Comparison of ENCODE assay signal across 28 cellular contexts in genomic region chr1:151867321-151867720, GRCh38. TPM values are rescaled to one million over a fixed set of nuclear protein-coding genes. Genes with fewer than 3 reads are reported as not detected.
DNase-seq lines count a peak whose midpoint lies in the region; ATAC-seq and TF ChIP-seq lines count a peak whose summit lies in the region.
"Had no signal": no experiment of that assay in that cellular context is flagged by ENCODE, and none has a peak within 500 bp of the region (broad histone marks: within the 10 kb centered on the region; RNA-seq: fewer than 3 reads in every experiment).

No MANE protein-coding gene starts in this region.

- no peaks in the 10 kb centered on the region for H3K36me3 Mint-ChIP-seq in natural killer cell treated with Interleukin-12 subunit alpha and Interleukin-12 subunit beta and Interleukin-15 and Interleukin-18, amount 100 ng/mL, for 72 hours
- no peaks in the 10 kb centered on the region for H3K36me3 Mint-ChIP-seq in natural killer cell

- H3K4me3 Mint-ChIP-seq in natural killer cell treated with Interleukin-12 subunit alpha and Interleukin-12 subunit beta and Interleukin-15 and Interleukin-18, amount 100 ng/mL, for 72 hours, result peak overlapping the region; percentile 7
- H3K4me3 Mint-ChIP-seq in natural killer cell, result no peak overlapping the region
- H3K4me3 Mint-ChIP-seq: activated naive CD4-positive, alpha-beta T cell treated with anti-CD3 and anti-CD28 coated beads for 36 hours; activated T-cell treated with anti-CD3 and anti-CD28 coated beads, Interleukin-2, amount 50 U/mL, for 4 hours; effector memory CD8-positive, alpha-beta T cell had no signal

- H3K9me3 Mint-ChIP-seq in natural killer cell treated with Interleukin-12 subunit alpha and Interleukin-12 subunit beta and Interleukin-15 and Interleukin-18, amount 100 ng/mL, for 72 hours, result no peaks in the 10 kb centered on the region
- H3K9me3 Mint-ChIP-seq in natural killer cell, result no peaks in the 10 kb centered on the region
- H3K9me3 Mint-ChIP-seq: activated naive CD4-positive, alpha-beta T cell treated with anti-CD3 and anti-CD28 coated beads for 36 hours; activated T-cell treated with anti-CD3 and anti-CD28 coated beads, Interleukin-2, amount 50 U/mL, for 4 hours; effector memory CD8-positive, alpha-beta T cell had no signal

- TF ChIP-seq CTCF in natural killer cell (IDR thresholded peaks at IDR 0.05) (no peak), foreskin keratinocyte (conservative IDR thresholded peaks at IDR 0.05) (no peak)

- H3K27me3 ChIP-seq in foreskin keratinocyte, result no peaks in the 10 kb centered on the region
- H3K27me3 ChIP-seq: BLaER1 treated with 17β-estradiol and CSF1 and Interleukin-3, amounts not matched to agents 10 nM and 100 nM; colonic mucosa; esophagus squamous epithelium; sigmoid colon; upper lobe of left lung had no signal

- H3K4me1 Mint-ChIP-seq in natural killer cell treated with Interleukin-12 subunit alpha and Interleukin-12 subunit beta and Interleukin-15 and Interleukin-18, amount 100 ng/mL, for 72 hours (ENCODE audit: low read depth in 2 of 2), result peaks cover 0 to 9% of the 10 kb centered on the region in 2 donors
- H3K4me1 Mint-ChIP-seq in natural killer cell, result no peaks in the 10 kb centered on the region

- H3K4me1 ChIP-seq in foreskin keratinocyte, result peaks cover 10% of the 10 kb centered on the region
- H3K4me1 ChIP-seq: colonic mucosa, sigmoid colon had no signal

- intact Hi-C loops in natural killer cell (cut with micrococcal nuclease), result no loop called here

- H3K27ac ChIP-seq in foreskin keratinocyte, result no peak overlapping the region
- H3K27ac ChIP-seq: colonic mucosa, esophagus squamous epithelium, sigmoid colon, upper lobe of left lung had no signal

- H3K27ac Mint-ChIP-seq in natural killer cell treated with Interleukin-12 subunit alpha and Interleukin-12 subunit beta and Interleukin-15 and Interleukin-18, amount 100 ng/mL, for 72 hours, result peak overlapping the region in 1 of 2 donors; percentile 12
- no peak overlapping the region for H3K27ac Mint-ChIP-seq in natural killer cell
- H3K27ac Mint-ChIP-seq: progenitor cell of endocrine pancreas had no signal

- DNase-seq in natural killer cell treated with Interleukin-12 subunit alpha and Interleukin-12 subunit beta and Interleukin-15 and Interleukin-18, amount 100 ng/mL, for 72 hours (ENCODE audit: low spot score), result no peak
- no peak for DNase-seq in natural killer cell
- DNase-seq in SKM-1 treated with dmso at 0.1 percent for 144 hours (lab: John Stamatoyannopoulos, UW; ENCODE audit: unreplicated experiment), result peak; percentile 17
- DNase-seq in fibroblast of the conjunctiva (ENCODE audit: low read depth), result peak; percentile 35
- no peak for DNase-seq in foreskin keratinocyte
- DNase-seq in GM19238 (ENCODE audit: insufficient read length, low spot score), result no peak
- DNase-seq in activated CD4-positive, alpha-beta T cell treated with anti-CD3 and anti-CD28 coated beads, Interleukin-2, amount 50 U/mL, for 4 hours, result no peak
- DNase-seq in HuH-7 (ENCODE audit: low spot score), result no peak
- DNase-seq: activated CD8-positive, alpha-beta memory T cell treated with anti-CD3 and anti-CD28 coated beads for 24 hours; activated T-cell treated with anti-CD3 and anti-CD28 coated beads, Interleukin-2, amount 50 U/mL, for 4 hours; amniotic stem cell; colonic mucosa; effector memory CD8-positive, alpha-beta T cell; esophagus squamous epithelium; glutamatergic neuron; NCI-H2029 treated with DMSO at 0.1 percent for 48 hours; NCI-H2227 treated with DMSO at 0.1 percent for 48 hours; NCI-H82; SHP77 treated with DMSO at 0.1 percent for 48 hours; sigmoid colon; upper lobe of left lung had no signal

- no peak for ATAC-seq in natural killer cell treated with Interleukin-12 subunit alpha and Interleukin-12 subunit beta and Interleukin-15 and Interleukin-18, amount 100 ng/mL, for 72 hours
- ATAC-seq in natural killer cell, result no peak
- ATAC-seq in foreskin keratinocyte, result no peak
- ATAC-seq: effector memory CD8-positive, alpha-beta T cell; PC-3 had no signal

- peaks cover 5 to 6% of the 10 kb centered on the region in 2 donors for H3K27me3 Mint-ChIP-seq in natural killer cell treated with Interleukin-12 subunit alpha and Interleukin-12 subunit beta and Interleukin-15 and Interleukin-18, amount 100 ng/mL, for 72 hours
- peaks cover 0 to 18% of the 10 kb centered on the region in 2 donors for H3K27me3 Mint-ChIP-seq in natural killer cell (ENCODE audit: low read depth in 2 of 2)

RNA-seq across cellular contexts. Expression of gene THEM5, which starts 13.8 kb away (rescaled TPM):
- not detected for total RNA-seq in natural killer cell treated with Interleukin-12 subunit alpha and Interleukin-12 subunit beta and Interleukin-15 and Interleukin-18, amount 100 ng/mL, for 72 hours
- total RNA-seq in natural killer cell, result under 1 TPM in 1 of 3 donors, not detected in 2; 0.52 TPM
- total RNA-seq in foreskin keratinocyte, result not detected in 2 replicates
- polyA plus RNA-seq in foreskin keratinocyte, result 0.08 TPM in 1 of 2 replicates, not detected in the other
- total RNA-seq: activated naive CD4-positive, alpha-beta T cell treated with anti-CD3 and anti-CD28 coated beads for 36 hours; activated T-cell treated with anti-CD3 and anti-CD28 coated beads, Interleukin-2, amount 50 U/mL, for 4 hours; colonic mucosa; H4; lung microvascular endothelial cell; PC-3; progenitor cell of endocrine pancreas; sigmoid colon; T-helper 1 cell treated with Interleukin-12 subunit alpha and Interleukin-12 subunit beta and Interleukin-4 antibody, amounts not matched to agents 30 ng/mL and 1 ng/mL, for 36 hours; upper lobe of left lung had no signal
- polyA plus RNA-seq: sigmoid colon had no signal

RNA-seq across cellular contexts. Expression of gene C2CD4D, which starts 27.7 kb away (rescaled TPM):
- 1 to 10 TPM in 1 of 2 donors, not detected in 1; 1.5 TPM for total RNA-seq in natural killer cell treated with Interleukin-12 subunit alpha and Interleukin-12 subunit beta and Interleukin-15 and Interleukin-18, amount 100 ng/mL, for 72 hours
- total RNA-seq in natural killer cell (under 1 TPM in 2 of 3 donors, not detected in 1; 0.20 to 0.24 TPM), foreskin keratinocyte (0.18 TPM in 1 of 2 replicates, not detected in the other)
- 0.14 and 0.19 TPM in 2 replicates for polyA plus RNA-seq in foreskin keratinocyte
- total RNA-seq: H4, sigmoid colon had no signal

RNA-seq across cellular contexts. Expression of gene RORC, which starts 35.7 kb away (rescaled TPM):
- total RNA-seq in natural killer cell treated with Interleukin-12 subunit alpha and Interleukin-12 subunit beta and Interleukin-15 and Interleukin-18, amount 100 ng/mL, for 72 hours, result 1 to 10 TPM in 1 of 2 donors, under 1 TPM in 1; 0.17 to 1.3 TPM
- total RNA-seq in natural killer cell (under 1 TPM; 0.14 to 0.78 (median 0.70) TPM), foreskin keratinocyte (not detected in 2 replicates)
- 0.02 TPM in 1 of 2 replicates, not detected in the other for polyA plus RNA-seq in foreskin keratinocyte
- total RNA-seq: lung microvascular endothelial cell, progenitor cell of endocrine pancreas had no signal

RNA-seq across cellular contexts. Expression of gene THEM4, which starts 42.0 kb away (rescaled TPM):
- 10 to 100 TPM; 17.0 to 19.6 TPM for total RNA-seq in natural killer cell treated with Interleukin-12 subunit alpha and Interleukin-12 subunit beta and Interleukin-15 and Interleukin-18, amount 100 ng/mL, for 72 hours
- 10 to 100 TPM; 11.9 to 16.2 (median 15.5) TPM for total RNA-seq in natural killer cell
- total RNA-seq in foreskin keratinocyte, result 13.2 and 14.0 TPM in 2 replicates
- polyA plus RNA-seq in foreskin keratinocyte, result 10.5 and 10.7 TPM in 2 replicates

Comparison
In these comparisons a context has a peak if more than half of its experiments do, and no peak if none do; other contexts are left out.
1. DNase-seq: peak in SKM-1 treated with dmso at 0.1 percent for 144 hours (single experiment) and fibroblast of the conjunctiva (single experiment); none in natural killer cell treated with Interleukin-12 subunit alpha and Interleukin-12 subunit beta and Interleukin-15 and Interleukin-18, amount 100 ng/mL, for 72 hours (single experiment), natural killer cell (single experiment), foreskin keratinocyte (0 of 2), GM19238 (single experiment), activated CD4-positive, alpha-beta T cell treated with anti-CD3 and anti-CD28 coated beads, Interleukin-2, amount 50 U/mL, for 4 hours (0 of 2) and HuH-7 (single experiment).